Comparison of ENCODE assay signal across 8 cellular contexts in genomic region chr2:61470122-61470951, GRCh38. TPM values are rescaled to one million over a fixed set of nuclear protein-coding genes. Genes with fewer than 3 reads are reported as not detected.
DNase-seq lines count a peak whose midpoint lies in the region; ATAC-seq and TF ChIP-seq lines count a peak whose summit lies in the region.

No MANE protein-coding gene starts in this region.

- H3K9ac ChIP-seq in Karpas-422 (ENCODE audit: low read length) (peak overlapping the region; percentile 88), SK-N-SH (peak overlapping the region; percentile 94), parathyroid adenoma (peak overlapping the region; percentile 44)

- peaks cover 15 to 25% of the 10 kb centered on the region in 2 donors for H3K36me3 Mint-ChIP-seq in activated naive CD4-positive, alpha-beta T cell treated with anti-CD3 and anti-CD28 coated beads, Interleukin-2, amount 50 U/mL, for 72 hours

- CTCF ChIA-PET in SK-N-SH (lab: Yijun Ruan, JAX), result no interaction called here

- H3F3A ChIP-seq in SK-N-SH (replicated peaks; ENCODE audit: insufficient read depth), result peaks cover 24% of the 10 kb centered on the region

- DNase-seq in DMS114 treated with DMSO at 0.1 percent for 48 hours (lab: John Stamatoyannopoulos, UW; ENCODE audit: unreplicated experiment), result peak; percentile 85
- peak; percentile 93 for DNase-seq in Karpas-422
- peak; percentile 96 for DNase-seq in SK-N-SH
- DNase-seq in activated naive CD4-positive, alpha-beta T cell treated with anti-CD3 and anti-CD28 coated beads, Interleukin-2, amount 50 U/mL, for 72 hours (ENCODE audit: low spot score in 2 of 2), result peak; percentile 66 to 71
- DNase-seq in Right ventricle myocardium superior, result peak; percentile 92
- peak; percentile 86 to 88 for DNase-seq in thyroid gland

- H3K27me3 ChIP-seq in Karpas-422 (ENCODE audit: low read length), result no peaks in the 10 kb centered on the region
- no peaks in the 10 kb centered on the region for H3K27me3 ChIP-seq in SK-N-SH (ENCODE audit: insufficient read depth)
- no peaks in the 10 kb centered on the region for H3K27me3 ChIP-seq in parathyroid adenoma (ENCODE audit: control insufficient read depth, insufficient read depth, low read length)
- no peaks in the 10 kb centered on the region for H3K27me3 ChIP-seq in thyroid gland

- intact Hi-C loops in Right ventricle myocardium superior (cut with DNase I) (no loop called here), thyroid gland (cut with DNase I) (loop anchor here (10.0 kb wide), 1 partner anchor 64 kb away; the partner anchor contains the start of gene XPO1)

- no peaks in the 10 kb centered on the region for H3K9me2 ChIP-seq in Karpas-422 (replicated peaks; ENCODE audit: insufficient read depth, low read length)
- no peaks in the 10 kb centered on the region for H3K9me2 ChIP-seq in SK-N-SH

- peaks cover 68% of the 10 kb centered on the region for H3K79me2 ChIP-seq in Karpas-422 (ENCODE audit: low read length)
- peaks cover 70% of the 10 kb centered on the region for H3K79me2 ChIP-seq in SK-N-SH (ENCODE audit: insufficient read depth)
- H3K79me2 ChIP-seq in parathyroid adenoma, result peaks cover 40% of the 10 kb centered on the region

- H3K9me3 ChIP-seq in Karpas-422 (ENCODE audit: low read length) (no peaks in the 10 kb centered on the region), SK-N-SH (no peaks in the 10 kb centered on the region), parathyroid adenoma (ENCODE audit: control insufficient read depth, low read length) (no peaks in the 10 kb centered on the region), thyroid gland (no peaks in the 10 kb centered on the region)

- H3K27ac ChIP-seq in Karpas-422 (ENCODE audit: low read length), result peak overlapping the region; percentile 86
- peak overlapping the region; percentile 82 to 90 for H3K27ac ChIP-seq in SK-N-SH (ENCODE audit: low read depth in 2 of 2, low read length in 1 of 2)
- peak overlapping the region; percentile 80 for H3K27ac ChIP-seq in parathyroid adenoma
- peak overlapping the region; percentile 82 to 99 (median 96) for H3K27ac ChIP-seq in thyroid gland

- H3K36me3 ChIP-seq in Karpas-422 (ENCODE audit: insufficient read depth, low read length), result peaks cover 8% of the 10 kb centered on the region; the same call in 1 of the 2 replicates
- peaks cover 5 to 22% of the 10 kb centered on the region in 2 experiments for H3K36me3 ChIP-seq in SK-N-SH (replicated peaks in 1 of 2; ENCODE audit: control insufficient read depth in 1 of 2, insufficient read depth in 2 of 2, low read length in 1 of 2)
- no peaks in the 10 kb centered on the region for H3K36me3 ChIP-seq in parathyroid adenoma (ENCODE audit: control insufficient read depth, insufficient read depth, low read length)
- H3K36me3 ChIP-seq in thyroid gland, result no peaks in the 10 kb centered on the region

- WGBS in SK-N-SH (ENCODE audit: low lambda C conversion rate), result 2% methylated on average over 28 of the region's 94 CpGs
- WGBS in thyroid gland, 2 donors, result 1 to 2% methylated on average over 16 to 25 of the region's 94 CpGs

- H3K4me2 ChIP-seq in Karpas-422 (ENCODE audit: low read depth, low read length, poor library complexity, severe bottlenecking) (peak overlapping the region; percentile 64), SK-N-SH (peak overlapping the region; percentile 91), parathyroid adenoma (ENCODE audit: low read length) (peak overlapping the region; percentile 52)

- TF ChIP-seq RAD21 in SK-N-SH (IDR thresholded peaks at IDR 0.05; ENCODE audit: low read length), result no peak

- TF ChIP-seq POLR2A in thyroid gland (IDR thresholded peaks at IDR 0.05), result peak in 1 of 2 donors; percentile 3

- peak; percentile 20 for ATAC-seq in GM21576 (IDR thresholded peaks at IDR 0.05; ENCODE audit: unreplicated experiment)
- peak; percentile 38 to 48 for ATAC-seq in activated naive CD4-positive, alpha-beta T cell treated with anti-CD3 and anti-CD28 coated beads, Interleukin-2, amount 50 U/mL, for 72 hours
- peak; percentile 82 for ATAC-seq in Right ventricle myocardium superior (ENCODE audit: poor library complexity)

- TF ChIP-seq EP300 in SK-N-SH (IDR thresholded peaks at IDR 0.05; ENCODE audit: borderline replicate concordance in 1 of 2, low read depth in 1 of 2, low read length in 1 of 2), result no peak

- H3K4me3 ChIP-seq in Karpas-422 (ENCODE audit: low read length) (peak overlapping the region; percentile 80), SK-N-SH (ENCODE audit: low read depth in 2 of 2, low read length in 1 of 2) (peak overlapping the region; percentile 64 to 72), parathyroid adenoma (ENCODE audit: low read depth, low read length) (peak overlapping the region; percentile 66), thyroid gland (replicated peaks in 1 of 3) (peak overlapping the region; percentile 39 to 84 (median 53))

- H2AFZ ChIP-seq in Karpas-422 (ENCODE audit: low read length) (no peak overlapping the region), SK-N-SH (ENCODE audit: low read depth) (no peak overlapping the region), parathyroid adenoma (peak overlapping the region; percentile 79)

- H3K4me1 ChIP-seq in Karpas-422 (ENCODE audit: low read length) (peaks cover 38% of the 10 kb centered on the region), SK-N-SH (ENCODE audit: control insufficient read depth in 1 of 2, insufficient read depth in 2 of 2, low read depth in 1 of 2, low read length in 1 of 2) (peaks cover 2 to 10% of the 10 kb centered on the region in 2 experiments; a peak in 3 of 4 replicates), parathyroid adenoma (peaks cover 9% of the 10 kb centered on the region), thyroid gland (peaks cover 13 to 16% of the 10 kb centered on the region in 2 donors)

- H3K27ac Mint-ChIP-seq in activated naive CD4-positive, alpha-beta T cell treated with anti-CD3 and anti-CD28 coated beads, Interleukin-2, amount 50 U/mL, for 72 hours, result peak overlapping the region; percentile 97 to 100

- POLR2A ChIA-PET in SK-N-SH (lab: Yijun Ruan, JAX), result interaction anchor here (1.0 kb wide), 1 partner anchor 68 kb away, joined by 3 read pairs; the partner anchor contains the start of gene XPO1

- TF ChIP-seq CTCF in SK-N-SH (IDR thresholded peaks at IDR 0.05), result no peak
- TF ChIP-seq CTCF in parathyroid adenoma (IDR thresholded peaks at IDR 0.05), result no peak
- no peak for TF ChIP-seq CTCF in thyroid gland (IDR thresholded peaks at IDR 0.05)

- no peaks in the 10 kb centered on the region for H3K9me3 Mint-ChIP-seq in activated naive CD4-positive, alpha-beta T cell treated with anti-CD3 and anti-CD28 coated beads, Interleukin-2, amount 50 U/mL, for 72 hours

- peaks cover 8% of the 10 kb centered on the region for H4K20me1 ChIP-seq in Karpas-422 (ENCODE audit: insufficient read depth, low read depth, low read length)
- peaks cover 45% of the 10 kb centered on the region for H4K20me1 ChIP-seq in SK-N-SH (ENCODE audit: insufficient read depth)

TF ChIP-seq in SK-N-SH, 30 proteins besides CTCF, POLR2A, EP300 and RAD21 (continues in another document):
- no peak for TF ChIP-seq RCOR1 (IDR thresholded peaks at IDR 0.05; ENCODE audit: low read length)
- peak; percentile 59 for TF ChIP-seq CHD2 (IDR thresholded peaks at IDR 0.05; ENCODE audit: low read length, partially characterized antibody)
- TF ChIP-seq MXI1 (IDR thresholded peaks at IDR 0.05; ENCODE audit: low read depth, low read length), result no peak
- TF ChIP-seq RXRA (IDR thresholded peaks at IDR 0.05; ENCODE audit: borderline replicate concordance, low read depth), result no peak
- TF ChIP-seq FOXM1 (IDR thresholded peaks at IDR 0.05; ENCODE audit: low read depth), result no peak
- no peak; the same call in 1 of the 2 replicates for TF ChIP-seq SIN3A (IDR thresholded peaks at IDR 0.05; ENCODE audit: borderline replicate concordance, low read depth, low read length)
- TF ChIP-seq GABPA (IDR thresholded peaks at IDR 0.05; ENCODE audit: low read depth), result no peak
- no peak for TF ChIP-seq MEF2A (IDR thresholded peaks at IDR 0.05; ENCODE audit: borderline replicate concordance, low read depth)
- no peak for TF ChIP-seq RFX5 (IDR thresholded peaks at IDR 0.05; ENCODE audit: low read length)
- TF ChIP-seq MAX (IDR thresholded peaks at IDR 0.05; ENCODE audit: low read depth), result no peak
- no peak for TF ChIP-seq EZH2phosphoT487 (IDR thresholded peaks at IDR 0.05; ENCODE audit: borderline replicate concordance, low read depth)
- no peak for TF ChIP-seq USF1 (IDR thresholded peaks at IDR 0.05; ENCODE audit: borderline replicate concordance, low read depth)
- no peak for TF ChIP-seq JUND (IDR thresholded peaks at IDR 0.05)
- TF ChIP-seq IRF3 (IDR thresholded peaks at IDR 0.05; ENCODE audit: low read depth, low read length), result no peak
- no peak for TF ChIP-seq NFIC (IDR thresholded peaks at IDR 0.05; ENCODE audit: borderline replicate concordance)
- no peak for TF ChIP-seq FOSL2 (IDR thresholded peaks at IDR 0.05; ENCODE audit: borderline replicate concordance, low read depth)

RNA-seq across cellular contexts. Expression of gene USP34, which starts 0.6 kb away (rescaled TPM):
- total RNA-seq in Karpas-422 (2014; rRNA removed; shearing (Covaris generic); ENCODE audit: low replicate concordance), result 235 and 376 TPM in 2 replicates
- 31.4 and 40.5 TPM in 2 replicates for polyA plus RNA-seq in SK-N-SH (2012; rRNA removed)
- polyA plus RNA-seq in SK-N-SH (2012; cell fraction: cytosol; rRNA removed), result 35.3 and 43.2 TPM in 2 replicates
- 61.1 and 110 TPM in 2 replicates for polyA plus RNA-seq in SK-N-SH (2012; cell fraction: nucleus; rRNA removed)
- 100 to 1,000 TPM; 111 to 126 TPM for total RNA-seq in activated naive CD4-positive, alpha-beta T cell treated with anti-CD3 and anti-CD28 coated beads, Interleukin-2, amount 50 U/mL, for 72 hours
- total RNA-seq in Right ventricle myocardium superior, result 43.5 TPM
- 100 to 1,000 TPM; 171 to 271 (median 231) TPM for total RNA-seq in thyroid gland

Comparison
In these comparisons a context has a peak if more than half of its experiments do, and no peak if none do; other contexts are left out.
1. Peak in every context shown above with its lines: DNase-seq, ATAC-seq, H3K4me3 ChIP-seq and H3K27ac ChIP-seq.
2. ATAC-seq: peak in every context shown above with its lines; median percentile 82 in Right ventricle myocardium superior; 43 in activated naive CD4-positive, alpha-beta T cell treated with anti-CD3 and anti-CD28 coated beads, Interleukin-2, amount 50 U/mL, for 72 hours; 20 in GM21576.
3. H3K9ac ChIP-seq: peak in every context shown above with its lines; median percentile 94 in SK-N-SH; 88 in Karpas-422; 44 in parathyroid adenoma.